ENCODE assay signal across 23 cellular contexts in the genomic region with DNA sequence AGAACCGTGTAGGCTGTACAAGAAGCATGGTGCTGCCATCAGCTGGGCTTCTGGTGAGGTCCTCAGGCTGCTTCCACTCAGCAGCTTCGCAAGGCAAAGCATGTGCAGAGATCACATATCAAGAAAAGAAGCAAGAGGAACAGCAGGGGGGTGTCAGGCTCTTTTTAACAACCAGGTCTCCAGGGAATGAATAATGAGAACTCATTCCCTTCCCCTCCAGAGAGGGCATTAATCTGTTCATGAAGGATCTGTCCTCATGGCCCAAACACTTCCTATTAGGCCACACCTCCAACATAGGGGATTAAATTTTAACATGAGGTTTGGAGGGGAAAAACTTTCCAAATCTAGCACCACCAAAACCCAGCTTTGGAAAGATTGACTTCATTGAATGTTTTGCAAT. TPM values are rescaled to one million over a fixed set of nuclear protein-coding genes. Genes with fewer than 3 reads are reported as not detected.
DNase-seq lines count a peak whose midpoint lies in the region; ATAC-seq and TF ChIP-seq lines count a peak whose summit lies in the region.
"Had no signal": no experiment of that assay in that cellular context is flagged by ENCODE, and none has a peak within 500 bp of the region (broad histone marks: within the 10 kb centered on the region; RNA-seq: fewer than 3 reads in every experiment).

No MANE protein-coding gene starts in this region.

- H3K27me3 ChIP-seq in neuronal stem cell (ENCODE audit: control insufficient read depth in 3 of 3, insufficient read depth in 3 of 3, low read depth in 1 of 3, low read length in 3 of 3) (no peaks in the 10 kb centered on the region), PC-3 (ENCODE audit: low read length) (no peaks in the 10 kb centered on the region)
- H3K27me3 ChIP-seq: BLaER1 had no signal

- POLR2A ChIA-PET in PC-3 (lab: Charles Lee; ENCODE audit: unreplicated experiment): no interaction called here

- H3F3A ChIP-seq in PC-3 (ENCODE audit: low read length, unreplicated experiment): no peaks in the 10 kb centered on the region

- no peak overlapping the region for H3K14ac ChIP-seq in neuronal stem cell (ENCODE audit: low read length)

- no peaks in the 10 kb centered on the region for H3K9me2 ChIP-seq in PC-3 (replicated peaks; ENCODE audit: low read length)

- peaks cover 20% of the 10 kb centered on the region for H3K36me3 Mint-ChIP-seq in stimulated activated naive CD8-positive, alpha-beta T cell treated with anti-CD3 and anti-CD28 coated beads, Interleukin-15, Interleukin-2, amounts not matched to agents 100 ng/mL and 50 ng/mL, for 24 hours (ENCODE audit: low read depth)
- peaks cover 70% of the 10 kb centered on the region for H3K36me3 Mint-ChIP-seq in activated T-helper 17 cell treated with anti-CD3 and anti-CD28 coated beads, Interleukin-2, amount 50 U/mL, for 72 hours (ENCODE audit: low read depth)
- H3K36me3 Mint-ChIP-seq in stimulated activated naive B cell treated with anti-CD40 and anti-IgM and Interleukin-4, amounts not matched to agents 10 μg/mL and 1 μg/mL and 100 μg/mL, for 72 hours: peaks cover 21 to 36% of the 10 kb centered on the region in 2 donors

- no peak overlapping the region for H3K23ac ChIP-seq in neuronal stem cell (ENCODE audit: low read depth, low read length, poor library complexity)

- no peaks in the 10 kb centered on the region for H3K9me3 ChIP-seq in neuronal stem cell (replicated peaks in 1 of 2; ENCODE audit: control insufficient read depth in 2 of 2, insufficient read depth in 1 of 2, low read depth in 1 of 2, low read length in 2 of 2)
- no peaks in the 10 kb centered on the region for H3K9me3 ChIP-seq in PC-3 (ENCODE audit: low read length)
- H3K9me3 ChIP-seq: A549, BLaER1, HAP-1 had no signal

- WGBS in neuronal stem cell (ENCODE audit: extremely low coverage in 2 of 2, insufficient read length in 2 of 2, insufficient replicate concordance in 1 of 2), 2 donors: no CpG with 5 or more reads among the region's 2 CpGs

- H3K18ac ChIP-seq in neuronal stem cell (ENCODE audit: low read length): no peak overlapping the region

- H2AK5ac ChIP-seq in neuronal stem cell (ENCODE audit: low read depth, low read length): no peak overlapping the region

- BruUV-seq in PC-3 (replicated peaks; lab: Mats Ljungman, UMichigan): no TSS peak

- no peak overlapping the region for H2BK120ac ChIP-seq in neuronal stem cell (ENCODE audit: low read depth, low read length)

- CTCF ChIA-PET in PC-3 (lab: Charles Lee): no interaction called here

- no peaks in the 10 kb centered on the region for H4K20me1 ChIP-seq in PC-3 (ENCODE audit: low read length)
- H4K20me1 ChIP-seq: BLaER1 had no signal

- H2AFZ ChIP-seq in neuronal stem cell (ENCODE audit: low read length) (no peak overlapping the region), PC-3 (ENCODE audit: low read length) (no peak overlapping the region)
- H2AFZ ChIP-seq: GM23248 had no signal

- no peaks in the 10 kb centered on the region for H3K79me1 ChIP-seq in neuronal stem cell (ENCODE audit: low read depth, low read length)

- peaks cover 6% of the 10 kb centered on the region for H3K4me1 Mint-ChIP-seq in stimulated activated naive CD8-positive, alpha-beta T cell treated with anti-CD3 and anti-CD28 coated beads, Interleukin-15, Interleukin-2, amounts not matched to agents 100 ng/mL and 50 ng/mL, for 24 hours (ENCODE audit: low read depth)
- H3K4me1 Mint-ChIP-seq in activated T-helper 17 cell treated with anti-CD3 and anti-CD28 coated beads, Interleukin-2, amount 50 U/mL, for 72 hours: no peaks in the 10 kb centered on the region
- H3K4me1 Mint-ChIP-seq in stimulated activated naive B cell treated with anti-CD40 and anti-IgM and Interleukin-4, amounts not matched to agents 10 μg/mL and 1 μg/mL and 100 μg/mL, for 72 hours: peaks cover 0 to 3% of the 10 kb centered on the region in 2 donors
- H3K4me1 Mint-ChIP-seq: CD4-positive, alpha-beta memory T cell had no signal

- no peak overlapping the region for H3K4ac ChIP-seq in neuronal stem cell (ENCODE audit: low read length)

- H3K4me3 Mint-ChIP-seq in stimulated activated naive CD8-positive, alpha-beta T cell treated with anti-CD3 and anti-CD28 coated beads, Interleukin-15, Interleukin-2, amounts not matched to agents 100 ng/mL and 50 ng/mL, for 24 hours: no peak overlapping the region
- no peak overlapping the region for H3K4me3 Mint-ChIP-seq in activated T-helper 17 cell treated with anti-CD3 and anti-CD28 coated beads, Interleukin-2, amount 50 U/mL, for 72 hours
- no peak overlapping the region for H3K4me3 Mint-ChIP-seq in stimulated activated naive B cell treated with anti-CD40 and anti-IgM and Interleukin-4, amounts not matched to agents 10 μg/mL and 1 μg/mL and 100 μg/mL, for 72 hours
- H3K4me3 Mint-ChIP-seq: CD4-positive, alpha-beta memory T cell had no signal

- H2BK5ac ChIP-seq in neuronal stem cell (ENCODE audit: low read length): no peak overlapping the region

- intact Hi-C loops in PC-3 (cut with micrococcal nuclease): no loop called here

- TF ChIP-seq CTCF in PC-3 (conservative IDR thresholded peaks at IDR 0.05; ENCODE audit: low read depth, low read length): no peak

- H3K27ac Mint-ChIP-seq in stimulated activated naive CD8-positive, alpha-beta T cell treated with anti-CD3 and anti-CD28 coated beads, Interleukin-15, Interleukin-2, amounts not matched to agents 100 ng/mL and 50 ng/mL, for 24 hours: peak overlapping the region; percentile 59
- H3K27ac Mint-ChIP-seq in activated T-helper 17 cell treated with anti-CD3 and anti-CD28 coated beads, Interleukin-2, amount 50 U/mL, for 72 hours: peak overlapping the region; percentile 41
- H3K27ac Mint-ChIP-seq in stimulated activated naive B cell treated with anti-CD40 and anti-IgM and Interleukin-4, amounts not matched to agents 10 μg/mL and 1 μg/mL and 100 μg/mL, for 72 hours: peak overlapping the region; percentile 37

- no peak overlapping the region for H2BK12ac ChIP-seq in neuronal stem cell (ENCODE audit: low read length)

- no peak overlapping the region for H3K4me2 ChIP-seq in neuronal stem cell (ENCODE audit: insufficient read depth, low read length, poor library complexity, severe bottlenecking)
- no peak overlapping the region for H3K4me2 ChIP-seq in PC-3 (ENCODE audit: low read length)
- H3K4me2 ChIP-seq: A549, BLaER1 had no signal

- H3K79me2 ChIP-seq in PC-3 (ENCODE audit: low read length): no peaks in the 10 kb centered on the region

- H3K36me3 ChIP-seq in neuronal stem cell (replicated peaks in 1 of 2; ENCODE audit: control insufficient read depth in 2 of 2, insufficient read depth in 2 of 2, low read length in 2 of 2) (peaks cover 7 to 86% of the 10 kb centered on the region in 2 donors), PC-3 (ENCODE audit: low read depth, low read length) (peaks cover 8% of the 10 kb centered on the region; the same call in 1 of the 2 replicates)

- no peak for ATAC-seq in stimulated activated naive CD8-positive, alpha-beta T cell treated with anti-CD3 and anti-CD28 coated beads, Interleukin-15, Interleukin-2, amounts not matched to agents 100 U/mL and 50 U/mL, for 24 hours
- no peak for ATAC-seq in activated T-helper 17 cell treated with anti-CD3 and anti-CD28 coated beads, Interleukin-2, amount 50 U/mL, for 72 hours (replicated peaks)
- ATAC-seq in stimulated activated naive B cell treated with anti-CD40 and anti-IgM and Interleukin-4, amounts not matched to agents 10 μg/mL and 1 μg/mL and 100 μg/mL, for 72 hours (replicated peaks): no peak
- no peak for ATAC-seq in PC-3
- ATAC-seq: A549, SK-N-SH treated with all-trans-retinoic acid at 6 μM for 48 hours had no signal

- no peak overlapping the region for H4K91ac ChIP-seq in neuronal stem cell (ENCODE audit: low read depth, low read length, poor library complexity)

- H3K4me3 ChIP-seq in neuronal stem cell (ENCODE audit: low read length in 2 of 2) (no peak overlapping the region), PC-3 (ENCODE audit: low read length) (no peak overlapping the region)
- H3K4me3 ChIP-seq: A549, BLaER1, GM23248, HAP-1 had no signal

- DNase-seq in stimulated activated naive CD8-positive, alpha-beta T cell treated with anti-CD3 and anti-CD28 coated beads, Interleukin-15, Interleukin-2, amounts not matched to agents 100 U/mL and 50 U/mL, for 24 hours: no peak
- peak; percentile 52 for DNase-seq in NCI-H524 treated with DMSO at 0.1 percent for 48 hours (lab: John Stamatoyannopoulos, UW)
- DNase-seq in stimulated activated naive B cell treated with anti-CD40 and anti-IgM and Interleukin-4, amounts not matched to agents 10 μg/mL and 1 μg/mL and 100 μg/mL, for 72 hours: no peak
- no peak for DNase-seq in neuronal stem cell (ENCODE audit: low spot score)
- no peak for DNase-seq in PC-3
- no peak for DNase-seq in GM19238 (ENCODE audit: insufficient read length, low spot score)
- DNase-seq: Calu3; CD4-positive, alpha-beta memory T cell; DMS79; GM23248; NCI-H1105 treated with DMSO at 0.1 percent for 48 hours; NCI-H1694; NCI-H2081 treated with DMSO at 0.1 percent for 48 hours; NCI-H226; NCI-H526; SHP77 treated with DMSO at 0.1 percent for 48 hours; T-helper 1 cell had no signal

- H3K9me3 Mint-ChIP-seq in stimulated activated naive CD8-positive, alpha-beta T cell treated with anti-CD3 and anti-CD28 coated beads, Interleukin-15, Interleukin-2, amounts not matched to agents 100 ng/mL and 50 ng/mL, for 24 hours: no peaks in the 10 kb centered on the region
- no peaks in the 10 kb centered on the region for H3K9me3 Mint-ChIP-seq in activated T-helper 17 cell treated with anti-CD3 and anti-CD28 coated beads, Interleukin-2, amount 50 U/mL, for 72 hours
- H3K9me3 Mint-ChIP-seq in stimulated activated naive B cell treated with anti-CD40 and anti-IgM and Interleukin-4, amounts not matched to agents 10 μg/mL and 1 μg/mL and 100 μg/mL, for 72 hours: no peaks in the 10 kb centered on the region
- H3K9me3 Mint-ChIP-seq: CD4-positive, alpha-beta memory T cell had no signal

- no peak overlapping the region for H3K9ac ChIP-seq in neuronal stem cell (ENCODE audit: low read depth, low read length, poor library complexity)
- no peak overlapping the region for H3K9ac ChIP-seq in PC-3 (ENCODE audit: low read length)
- H3K9ac ChIP-seq: BLaER1, GM23248 had no signal

- no peak overlapping the region for H2BK15ac ChIP-seq in neuronal stem cell (ENCODE audit: low read length)

- no peak overlapping the region for H4K8ac ChIP-seq in neuronal stem cell (ENCODE audit: low read depth, low read length)

- H3K4me1 ChIP-seq in neuronal stem cell (ENCODE audit: control insufficient read depth in 2 of 2, insufficient read depth in 1 of 2, low read depth in 1 of 2, low read length in 2 of 2): no peaks in the 10 kb centered on the region
- no peaks in the 10 kb centered on the region for H3K4me1 ChIP-seq in PC-3 (ENCODE audit: insufficient read depth, low read length)
- H3K4me1 ChIP-seq: A549, BLaER1 had no signal

- no peaks in the 10 kb centered on the region for H3K27me3 Mint-ChIP-seq in stimulated activated naive CD8-positive, alpha-beta T cell treated with anti-CD3 and anti-CD28 coated beads, Interleukin-15, Interleukin-2, amounts not matched to agents 100 ng/mL and 50 ng/mL, for 24 hours
- no peaks in the 10 kb centered on the region for H3K27me3 Mint-ChIP-seq in activated T-helper 17 cell treated with anti-CD3 and anti-CD28 coated beads, Interleukin-2, amount 50 U/mL, for 72 hours
- H3K27me3 Mint-ChIP-seq in stimulated activated naive B cell treated with anti-CD40 and anti-IgM and Interleukin-4, amounts not matched to agents 10 μg/mL and 1 μg/mL and 100 μg/mL, for 72 hours: no peaks in the 10 kb centered on the region
- H3K27me3 Mint-ChIP-seq: CD4-positive, alpha-beta memory T cell had no signal

- H3K27ac ChIP-seq in neuronal stem cell (replicated peaks; ENCODE audit: low read length) (no peak overlapping the region), PC-3 (ENCODE audit: low read length) (no peak overlapping the region)
- H3K27ac ChIP-seq: A549, BLaER1, GM23248 had no signal

RNA-seq across cellular contexts. Expression of a gene that starts 20.0 kb away (rescaled TPM):
- total RNA-seq in activated T-helper 17 cell treated with anti-CD3 and anti-CD28 coated beads, Interleukin-2, amount 50 U/mL, for 72 hours: 10 to 100 TPM; 10.4 to 14.1 TPM
- 26.0 TPM for polyA plus RNA-seq in neuronal stem cell (2013, experiment 1 of 2)
- 26.8 TPM for polyA plus RNA-seq in neuronal stem cell (2013, experiment 2 of 2)
- 15.0 and 19.2 TPM in 2 replicates for total RNA-seq in PC-3 (2014; rRNA removed)

RNA-seq across cellular contexts. Expression of a gene that starts 40.3 kb away (rescaled TPM):
- 10 to 100 TPM; 19.8 to 24.7 TPM for total RNA-seq in activated T-helper 17 cell treated with anti-CD3 and anti-CD28 coated beads, Interleukin-2, amount 50 U/mL, for 72 hours
- 42.6 TPM for polyA plus RNA-seq in neuronal stem cell (2013, experiment 1 of 2)
- polyA plus RNA-seq in neuronal stem cell (2013, experiment 2 of 2): 43.9 TPM
- total RNA-seq in PC-3 (2014; rRNA removed): 11.1 and 12.8 TPM in 2 replicates
